8 cellular contexts compared by ENCODE assay signal in the genomic region with DNA sequence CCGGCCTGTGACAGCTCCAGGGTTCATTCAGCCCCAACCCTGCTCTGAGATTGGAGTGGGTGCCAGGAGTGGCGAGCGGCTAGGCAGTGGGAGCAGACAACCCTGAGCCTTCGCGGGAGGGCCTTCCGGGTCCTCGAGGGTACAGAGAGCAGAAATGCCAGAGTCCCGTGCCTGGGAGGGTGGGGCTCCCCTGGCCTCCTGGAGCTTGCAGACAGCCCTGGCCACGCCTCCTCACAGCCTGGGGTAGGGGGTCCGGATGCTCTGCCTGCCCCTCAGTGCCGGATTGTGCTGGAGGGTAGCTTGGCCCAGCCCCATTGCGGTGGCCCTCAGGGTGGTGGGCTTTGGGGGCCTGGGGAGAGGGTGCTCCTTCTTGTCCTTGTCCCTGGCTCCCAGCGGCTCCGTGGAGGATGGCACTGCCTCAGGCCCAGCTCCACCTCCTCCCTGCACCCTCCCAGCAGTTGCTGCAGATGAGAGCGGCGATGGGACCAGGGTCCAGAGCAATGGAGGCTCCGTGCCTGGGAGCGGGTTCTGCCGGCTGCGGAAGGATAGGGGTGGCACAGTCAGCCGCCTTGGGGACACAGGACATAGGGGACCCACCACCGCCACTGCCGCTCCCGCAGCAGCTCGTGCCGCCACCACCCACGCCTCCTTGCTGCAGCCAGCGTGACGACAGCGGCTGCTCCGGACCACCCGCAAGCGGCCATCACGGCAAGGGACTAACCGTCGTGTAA. TPM values are rescaled to one million over a fixed set of nuclear protein-coding genes. Genes with fewer than 3 reads are reported as not detected.
A peak's percentile ranks its signal among the peaks of the same experiment; 100 is the strongest.
DNase-seq lines count a peak whose midpoint lies in the region; ATAC-seq and TF ChIP-seq lines count a peak whose summit lies in the region.

No MANE protein-coding gene starts in this region.

- no peaks in the 10 kb centered on the region for H3K27me3 ChIP-seq in neural progenitor cell

- DNase-seq in Right ventricle myocardium superior (peak; percentile 41), Right ventricle myocardium inferior (ENCODE audit: missing footprints) (no peak), left ventricle myocardium superior (peak; percentile 37), neural progenitor cell (ENCODE audit: low spot score) (no peak), NCI-H187 (lab: John Stamatoyannopoulos, UW) (no peak)
- DNase-seq in activated CD8-positive, alpha-beta memory T cell treated with anti-CD3 and anti-CD28 coated beads, Interleukin-2, amount 50 U/mL, for 4 hours, result peak; percentile 19

- H3K9ac ChIP-seq in neural progenitor cell, result no peak overlapping the region

- H3K9me3 Mint-ChIP-seq in neural progenitor cell, result no peaks in the 10 kb centered on the region

- no peak overlapping the region for H3K27ac Mint-ChIP-seq in neural progenitor cell

- H3K9me3 ChIP-seq in neural progenitor cell (ENCODE audit: low read depth), result no peaks in the 10 kb centered on the region

- peak overlapping the region; percentile 5 to 51 (median 23) for H3K4me3 ChIP-seq in skin epidermis
- no peak overlapping the region for H3K4me3 ChIP-seq in neural progenitor cell

- TF ChIP-seq CTCF in neural progenitor cell (IDR thresholded peaks at IDR 0.05), result no peak

- no peaks in the 10 kb centered on the region for H3K36me3 ChIP-seq in neural progenitor cell

- intact Hi-C loops in Right ventricle myocardium superior (cut with DNase I) (loop anchor here (10.0 kb wide), 1 partner anchor 509 kb away; no protein-coding TSS in a partner anchor), Right ventricle myocardium inferior (cut with DNase I) (loop anchor here (10.0 kb wide), 2 partner anchors 119 to 509 kb away; no protein-coding TSS in a partner anchor), left ventricle myocardium superior (cut with micrococcal nuclease) (loop anchor here (10.0 kb wide), 1 partner anchor 509 kb away; no protein-coding TSS in a partner anchor)

- no peaks in the 10 kb centered on the region for H3F3A ChIP-seq in neural progenitor cell (ENCODE audit: low read depth)

- H3K4me3 Mint-ChIP-seq in neural progenitor cell, result no peak overlapping the region

- H3K4me1 ChIP-seq in neural progenitor cell, result no peaks in the 10 kb centered on the region

- peak overlapping the region in 8 of 21 experiments; percentile 14 to 41 (median 26) for H3K27ac ChIP-seq in skin epidermis
- H3K27ac ChIP-seq in neural progenitor cell, result no peak overlapping the region

- no peaks in the 10 kb centered on the region for H3K79me2 ChIP-seq in neural progenitor cell (ENCODE audit: low read depth)

- H3K36me3 Mint-ChIP-seq in neural progenitor cell, result no peaks in the 10 kb centered on the region

- H3K4me1 Mint-ChIP-seq in neural progenitor cell, result peaks cover under 1% of the 10 kb centered on the region

- H4K20me1 ChIP-seq in neural progenitor cell (ENCODE audit: low read depth), result no peaks in the 10 kb centered on the region

- no peak overlapping the region for H2AFZ ChIP-seq in neural progenitor cell (replicated peaks)

- no peaks in the 10 kb centered on the region for H3K27me3 Mint-ChIP-seq in neural progenitor cell (ENCODE audit: insufficient read depth, low read depth)

- H3K4me2 ChIP-seq in neural progenitor cell, result no peak overlapping the region

- ATAC-seq in Right ventricle myocardium superior (ENCODE audit: poor library complexity), result peak; percentile 51
- ATAC-seq in Right ventricle myocardium inferior, result no peak
- peak; percentile 64 for ATAC-seq in HG02981 (IDR thresholded peaks at IDR 0.05; ENCODE audit: unreplicated experiment)
- ATAC-seq in left ventricle myocardium superior, result peak; percentile 38

RNA-seq across cellular contexts. Expression of a gene that starts 34.9 kb away (rescaled TPM):
- total RNA-seq in Right ventricle myocardium superior, result not detected
- total RNA-seq in Right ventricle myocardium inferior, result not detected
- total RNA-seq in left ventricle myocardium superior, result not detected
- total RNA-seq in neural progenitor cell (ENCODE audit: low replicate concordance), result not detected in 2 replicates

RNA-seq across cellular contexts. Expression of a gene that starts 39.2 kb away (rescaled TPM):
- total RNA-seq in Right ventricle myocardium superior, result 3.5 TPM
- 4.2 TPM for total RNA-seq in Right ventricle myocardium inferior
- 2.8 TPM for total RNA-seq in left ventricle myocardium superior
- 24.5 and 27.3 TPM in 2 replicates for total RNA-seq in neural progenitor cell (ENCODE audit: low replicate concordance)

RNA-seq across cellular contexts. Expression of a gene that starts 49.4 kb away (rescaled TPM):
- total RNA-seq in Right ventricle myocardium superior, result not detected
- not detected for total RNA-seq in Right ventricle myocardium inferior
- not detected for total RNA-seq in left ventricle myocardium superior
- total RNA-seq in neural progenitor cell (ENCODE audit: low replicate concordance), result not detected in 2 replicates

RNA-seq across cellular contexts. Expression of a gene that starts 53.2 kb away (rescaled TPM):
- total RNA-seq in Right ventricle myocardium superior (not detected), Right ventricle myocardium inferior (not detected), left ventricle myocardium superior (not detected), neural progenitor cell (ENCODE audit: low replicate concordance) (not detected in 2 replicates)

Comparison
In these comparisons a context has a peak if more than half of its experiments do, and no peak if none do; other contexts are left out.
1. DNase-seq: peak in Right ventricle myocardium superior (single experiment), activated CD8-positive, alpha-beta memory T cell treated with anti-CD3 and anti-CD28 coated beads, Interleukin-2, amount 50 U/mL, for 4 hours (single experiment) and left ventricle myocardium superior (single experiment); none in Right ventricle myocardium inferior (single experiment), neural progenitor cell (single experiment) and NCI-H187 (0 of 2).